In the genomic region with DNA sequence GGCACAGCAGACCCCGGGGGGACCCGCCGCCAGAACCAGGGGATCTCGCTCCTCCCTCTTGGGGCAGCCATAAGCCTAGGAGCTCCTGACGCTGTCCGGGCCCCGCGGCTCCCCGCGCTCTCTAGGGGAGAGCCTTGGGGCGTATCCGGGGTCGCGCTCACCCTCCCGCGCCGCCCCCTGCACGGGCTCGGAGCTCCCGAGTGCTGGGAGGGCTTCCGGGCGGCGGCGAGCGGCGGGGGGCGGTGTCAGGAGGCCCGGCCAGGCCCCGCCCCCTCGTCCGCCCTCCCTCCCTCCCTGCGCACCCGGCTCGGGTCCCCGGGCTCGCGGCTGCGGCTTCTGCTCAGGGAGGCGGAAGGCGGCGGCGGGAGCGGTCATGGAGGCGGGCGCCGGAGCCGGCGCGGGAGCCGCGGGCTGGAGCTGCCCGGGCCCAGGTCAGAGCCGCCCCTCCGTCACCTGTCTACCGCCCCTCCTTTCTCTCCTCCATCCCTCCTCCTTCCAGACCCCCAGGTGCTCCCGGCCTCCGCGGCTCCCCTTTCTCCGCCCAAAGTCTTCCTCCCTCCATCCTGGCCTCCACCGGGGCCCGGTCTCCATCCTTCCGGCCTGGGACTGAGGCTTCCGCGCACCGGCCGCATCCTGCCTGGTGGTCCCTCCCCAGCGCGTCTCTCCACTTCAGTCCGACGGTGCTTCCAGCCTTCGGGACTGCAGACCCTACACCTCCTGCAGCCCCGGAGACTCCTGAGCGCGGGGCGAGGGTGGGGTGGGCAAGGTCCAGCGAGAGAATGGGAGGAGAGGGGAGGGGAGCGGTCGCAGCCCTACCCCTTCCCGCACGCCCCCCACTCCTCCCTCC, we compare ENCODE assay signal across 8 cellular contexts. TPM values are rescaled to one million over a fixed set of nuclear protein-coding genes. Genes with fewer than 3 reads are reported as not detected.
DNase-seq lines count a peak whose midpoint lies in the region; ATAC-seq and TF ChIP-seq lines count a peak whose summit lies in the region.

No MANE protein-coding gene starts in this region.

- H3K4me1 Mint-ChIP-seq in naive thymus-derived CD4-positive, alpha-beta T cell, result peaks cover 6 to 29% (median 12%) of the 10 kb centered on the region in 7 donors
- peaks cover 22% of the 10 kb centered on the region for H3K4me1 Mint-ChIP-seq in stimulated activated effector memory CD8-positive, alpha-beta T cell treated with anti-CD3 and anti-CD28 coated beads, Interleukin-12 subunit alpha, Interleukin-12 subunit beta, amount 100 ng/mL, for 72 hours

- H3K36me3 ChIP-seq in BJ (ENCODE audit: control insufficient read depth, insufficient read depth, low read length), result no peaks in the 10 kb centered on the region; the same call in 1 of the 2 replicates
- no peaks in the 10 kb centered on the region for H3K36me3 ChIP-seq in OCI-LY3 (replicated peaks; ENCODE audit: low read depth, low read length)
- peaks cover 0 to 3% (median 0%) of the 10 kb centered on the region in 3 experiments for H3K36me3 ChIP-seq in naive thymus-derived CD4-positive, alpha-beta T cell (ENCODE audit: control insufficient read depth in 2 of 3, insufficient read depth in 3 of 3, low read length in 3 of 3)

- H3K27ac ChIP-seq in OCI-LY3 (ENCODE audit: low read length), result no peak overlapping the region
- peak overlapping the region; percentile 68 for H3K27ac ChIP-seq in naive thymus-derived CD4-positive, alpha-beta T cell (ENCODE audit: low read depth, low read length)

- intact Hi-C loops in naive thymus-derived CD4-positive, alpha-beta T cell (cut with micrococcal nuclease), result loop anchor here (1.0 to 5.0 kb wide), 4 partner anchors 51 to 71 kb away; a partner anchor contains a TSS

- no peaks in the 10 kb centered on the region for H3K9me3 ChIP-seq in OCI-LY3 (ENCODE audit: insufficient read depth, low read length)
- no peaks in the 10 kb centered on the region for H3K9me3 ChIP-seq in naive thymus-derived CD4-positive, alpha-beta T cell (ENCODE audit: control insufficient read depth in 2 of 3, low read length in 3 of 3)

- peak overlapping the region; percentile 93 for H2AFZ ChIP-seq in OCI-LY3 (ENCODE audit: low read depth, low read length)

- peaks cover 0 to 36% (median 0%) of the 10 kb centered on the region in 5 donors for H3K27me3 Mint-ChIP-seq in naive thymus-derived CD4-positive, alpha-beta T cell

- CTCF ChIA-PET in BJ (lab: Yijun Ruan, JAX), result interaction anchor here (0.8 kb wide), 1 partner anchor 35 kb away, joined by 3 read pairs; no protein-coding TSS in a partner anchor
- CTCF ChIA-PET in naive thymus-derived CD4-positive, alpha-beta T cell (lab: Charles Lee), result no interaction called here

- H4K20me1 ChIP-seq in OCI-LY3 (ENCODE audit: insufficient read depth, low read length), result no peaks in the 10 kb centered on the region

- POLR2A ChIA-PET in BJ (lab: Charles Lee), result no interaction called here
- POLR2A ChIA-PET in naive thymus-derived CD4-positive, alpha-beta T cell (lab: Charles Lee), result interaction anchor here (0.6 to 1.1 kb wide), 4 partner anchors 10 to 72 kb away, joined by 4 read pairs; a partner anchor contains a TSS

- ATAC-seq in HG03442 (IDR thresholded peaks at IDR 0.05; ENCODE audit: unreplicated experiment) (peak; percentile 67), esophagus mucosa (peak; percentile 77)
- peak; percentile 95 for ATAC-seq in naive thymus-derived CD4-positive, alpha-beta T cell
- peak; percentile 91 for ATAC-seq in stimulated activated effector memory CD8-positive, alpha-beta T cell treated with anti-CD3 and anti-CD28 coated beads, Interleukin-12 subunit alpha, Interleukin-12 subunit beta, amount 100 ng/mL, for 72 hours

- H3K27me3 ChIP-seq in BJ (ENCODE audit: control insufficient read depth, insufficient read depth, low read length) (peaks cover 2% of the 10 kb centered on the region; the same call in 1 of the 2 replicates), OCI-LY3 (ENCODE audit: low read depth, low read length) (peaks cover 29% of the 10 kb centered on the region)
- H3K27me3 ChIP-seq in naive thymus-derived CD4-positive, alpha-beta T cell (ENCODE audit: control insufficient read depth in 2 of 2, insufficient read depth in 2 of 2, low read length in 2 of 2), result no peaks in the 10 kb centered on the region

- DNase-seq in BJ (ENCODE audit: low read depth), result no peak
- peak; percentile 73 for DNase-seq in GM19240 (ENCODE audit: insufficient read length, low spot score)
- peak; percentile 80 for DNase-seq in activated T-cell treated with anti-CD3 and anti-CD28 coated beads, Interleukin-2, amount 50 U/mL, for 1 hour
- peak; percentile 67 to 82 (median 76) for DNase-seq in naive thymus-derived CD4-positive, alpha-beta T cell
- peak; percentile 64 to 82 for DNase-seq in stimulated activated effector memory CD8-positive, alpha-beta T cell treated with anti-CD3 and anti-CD28 coated beads, Interleukin-12 subunit alpha, Interleukin-12 subunit beta, amount 100 ng/mL, for 72 hours (ENCODE audit: low spot score in 2 of 2)

- TF ChIP-seq CTCF in BJ (IDR thresholded peaks at IDR 0.05; ENCODE audit: insufficient read depth, low read depth, low read length), result 0 out of 2 replicates have a peak, but pooled peaks have one; percentile 3
- no peak for TF ChIP-seq CTCF in OCI-LY3 (IDR thresholded peaks at IDR 0.05; ENCODE audit: low read depth, low read length)

- H3K9ac ChIP-seq in OCI-LY3 (ENCODE audit: low read length), result peak overlapping the region; percentile 72

- no peaks in the 10 kb centered on the region for H3K79me2 ChIP-seq in OCI-LY3 (ENCODE audit: low read length)

- peak overlapping the region; percentile 62 to 90 (median 80) for H3K4me3 Mint-ChIP-seq in naive thymus-derived CD4-positive, alpha-beta T cell
- H3K4me3 Mint-ChIP-seq in stimulated activated effector memory CD8-positive, alpha-beta T cell treated with anti-CD3 and anti-CD28 coated beads, Interleukin-12 subunit alpha, Interleukin-12 subunit beta, amount 100 ng/mL, for 72 hours, result peak overlapping the region; percentile 76

- H3K4me2 ChIP-seq in OCI-LY3 (ENCODE audit: low read length), result peak overlapping the region; percentile 100

- peak overlapping the region in 4 of 9 donors; percentile 19 to 80 (median 61) for H3K27ac Mint-ChIP-seq in naive thymus-derived CD4-positive, alpha-beta T cell
- peak overlapping the region; percentile 57 for H3K27ac Mint-ChIP-seq in stimulated activated effector memory CD8-positive, alpha-beta T cell treated with anti-CD3 and anti-CD28 coated beads, Interleukin-12 subunit alpha, Interleukin-12 subunit beta, amount 100 ng/mL, for 72 hours

- peaks cover 0 to 8% (median 0%) of the 10 kb centered on the region in 5 donors for H3K36me3 Mint-ChIP-seq in naive thymus-derived CD4-positive, alpha-beta T cell
- no peaks in the 10 kb centered on the region for H3K36me3 Mint-ChIP-seq in stimulated activated effector memory CD8-positive, alpha-beta T cell treated with anti-CD3 and anti-CD28 coated beads, Interleukin-12 subunit alpha, Interleukin-12 subunit beta, amount 100 ng/mL, for 72 hours

- H3K4me1 ChIP-seq in OCI-LY3 (ENCODE audit: low read length), result peaks cover 6% of the 10 kb centered on the region; the same call in 1 of the 2 replicates
- peaks cover 0 to 3% of the 10 kb centered on the region in 2 donors for H3K4me1 ChIP-seq in naive thymus-derived CD4-positive, alpha-beta T cell (ENCODE audit: control insufficient read depth in 2 of 2, insufficient read depth in 2 of 2, low read length in 2 of 2)

- no peaks in the 10 kb centered on the region for H3K9me3 Mint-ChIP-seq in naive thymus-derived CD4-positive, alpha-beta T cell
- no peaks in the 10 kb centered on the region for H3K9me3 Mint-ChIP-seq in stimulated activated effector memory CD8-positive, alpha-beta T cell treated with anti-CD3 and anti-CD28 coated beads, Interleukin-12 subunit alpha, Interleukin-12 subunit beta, amount 100 ng/mL, for 72 hours

- H3K4me3 ChIP-seq in BJ (ENCODE audit: low read depth, low read length) (peak overlapping the region; percentile 87), OCI-LY3 (ENCODE audit: low read length) (peak overlapping the region; percentile 95)
- peak overlapping the region; percentile 64 for H3K4me3 ChIP-seq in naive thymus-derived CD4-positive, alpha-beta T cell (ENCODE audit: low read length)

RNA-seq across cellular contexts. Expression of a gene that starts 0.4 kb away (rescaled TPM):
- polyA plus RNA-seq in BJ (2011; rRNA removed), result 13.1 and 13.2 TPM in 2 replicates
- 6.9 and 12.5 TPM in 2 replicates for polyA minus RNA-seq in BJ (2011; rRNA and poly(A)+ RNA removed)
- total RNA-seq in esophagus mucosa, result 0.76 TPM
- 10 to 100 TPM in 1 of 5 experiments, 1 to 10 TPM in 4; 6.7 to 14.0 (median 9.6) TPM for total RNA-seq in naive thymus-derived CD4-positive, alpha-beta T cell
- polyA plus RNA-seq in naive thymus-derived CD4-positive, alpha-beta T cell, result 1 to 10 TPM in 1 of 2 donors, under 1 TPM in 1; 0.70 to 1.6 TPM

RNA-seq across cellular contexts. Expression of a gene that starts 15.8 kb away (rescaled TPM):
- polyA plus RNA-seq in BJ (2011; rRNA removed), result not detected in 2 replicates
- polyA minus RNA-seq in BJ (2011; rRNA and poly(A)+ RNA removed), result not detected in 2 replicates
- total RNA-seq in esophagus mucosa, result not detected
- not detected for total RNA-seq in naive thymus-derived CD4-positive, alpha-beta T cell
- not detected for polyA plus RNA-seq in naive thymus-derived CD4-positive, alpha-beta T cell

RNA-seq across cellular contexts. Expression of a gene that starts 38.9 kb away (rescaled TPM):
- 24.6 and 58.6 TPM in 2 replicates for polyA plus RNA-seq in BJ (2011; rRNA removed)
- polyA minus RNA-seq in BJ (2011; rRNA and poly(A)+ RNA removed), result 174 and 276 TPM in 2 replicates
- 2.0 TPM for total RNA-seq in esophagus mucosa
- total RNA-seq in naive thymus-derived CD4-positive, alpha-beta T cell, result under 1 TPM in 2 of 5 experiments, not detected in 3; 0.05 to 0.19 TPM
- polyA plus RNA-seq in naive thymus-derived CD4-positive, alpha-beta T cell, result not detected

RNA-seq across cellular contexts. Expression of a gene that starts 52.2 kb away (rescaled TPM):
- 346 and 812 TPM in 2 replicates for polyA plus RNA-seq in BJ (2011; rRNA removed)
- 148 and 157 TPM in 2 replicates for polyA minus RNA-seq in BJ (2011; rRNA and poly(A)+ RNA removed)
- 21.4 TPM for total RNA-seq in esophagus mucosa
- 10 to 100 TPM; 18.6 to 36.2 (median 22.6) TPM for total RNA-seq in naive thymus-derived CD4-positive, alpha-beta T cell
- 10 to 100 TPM; 19.2 to 22.2 TPM for polyA plus RNA-seq in naive thymus-derived CD4-positive, alpha-beta T cell
